In genomic region chr5:181203842-181204560, GRCh38 we compare ENCODE assay signal across 7 cellular contexts. TPM values are rescaled to one million over a fixed set of nuclear protein-coding genes. Genes with fewer than 3 reads are reported as not detected.
DNase-seq lines count a peak whose midpoint lies in the region; TF ChIP-seq lines count a peak whose summit lies in the region.
"Had no signal": no experiment of that assay in that cellular context is flagged by ENCODE, and none has a peak within 500 bp of the region (broad histone marks: within the 10 kb centered on the region; RNA-seq: fewer than 3 reads in every experiment).

No MANE protein-coding gene starts in this region.

- peak overlapping the region; percentile 84 for H3K4me3 Mint-ChIP-seq in HFFc6
- H3K4me3 Mint-ChIP-seq in dendritic cell treated with granulocyte-macrophage colony-stimulating factor and Interleukin-4, amounts not matched to agents 40 ng/mL and 50 ng/mL, for 4 days = peak overlapping the region; percentile 80
- peak overlapping the region; percentile 71 for H3K4me3 Mint-ChIP-seq in progenitor cell of endocrine pancreas (ENCODE audit: low read depth)

- H3K9me3 Mint-ChIP-seq in HFFc6 (no peaks in the 10 kb centered on the region; the same call in 1 of the 2 replicates), progenitor cell of endocrine pancreas (ENCODE audit: low read depth) (no peaks in the 10 kb centered on the region)
- H3K9me3 Mint-ChIP-seq in dendritic cell treated with granulocyte-macrophage colony-stimulating factor and Interleukin-4, amounts not matched to agents 40 ng/mL and 50 ng/mL, for 4 days = no peaks in the 10 kb centered on the region

- H3K36me3 Mint-ChIP-seq in HFFc6 (ENCODE audit: low read depth) (no peaks in the 10 kb centered on the region), progenitor cell of endocrine pancreas (ENCODE audit: insufficient read depth) (no peaks in the 10 kb centered on the region)
- peaks cover 10% of the 10 kb centered on the region for H3K36me3 Mint-ChIP-seq in dendritic cell treated with granulocyte-macrophage colony-stimulating factor and Interleukin-4, amounts not matched to agents 40 ng/mL and 50 ng/mL, for 4 days (ENCODE audit: low read depth)

- H3K4me1 Mint-ChIP-seq in HFFc6 (ENCODE audit: low read depth) (peaks cover 31% of the 10 kb centered on the region), progenitor cell of endocrine pancreas (ENCODE audit: low read depth) (peaks cover 15% of the 10 kb centered on the region)
- peaks cover 61% of the 10 kb centered on the region for H3K4me1 Mint-ChIP-seq in dendritic cell treated with granulocyte-macrophage colony-stimulating factor and Interleukin-4, amounts not matched to agents 40 ng/mL and 50 ng/mL, for 4 days (ENCODE audit: low read depth)

- TF ChIP-seq CTCF in HFFc6 (IDR thresholded peaks at IDR 0.05) (no peak), progenitor cell of endocrine pancreas (IDR thresholded peaks at IDR 0.05; ENCODE audit: unreplicated experiment) (no peak)

- H3K27ac Mint-ChIP-seq in HFFc6 = no peak overlapping the region
- H3K27ac Mint-ChIP-seq in dendritic cell treated with granulocyte-macrophage colony-stimulating factor and Interleukin-4, amounts not matched to agents 40 ng/mL and 50 ng/mL, for 4 days = peak overlapping the region; percentile 68
- H3K27ac Mint-ChIP-seq in progenitor cell of endocrine pancreas = no peak overlapping the region

- H3K27me3 Mint-ChIP-seq in HFFc6 (ENCODE audit: insufficient read depth) (peaks cover 15% of the 10 kb centered on the region), progenitor cell of endocrine pancreas (peaks cover 76% of the 10 kb centered on the region)
- H3K27me3 Mint-ChIP-seq in dendritic cell treated with granulocyte-macrophage colony-stimulating factor and Interleukin-4, amounts not matched to agents 40 ng/mL and 50 ng/mL, for 4 days = peaks cover 20% of the 10 kb centered on the region

- intact Hi-C loops in dendritic cell treated with granulocyte-macrophage colony-stimulating factor and Interleukin-4, amounts not matched to agents 40 ng/mL and 50 ng/mL, for 4 days (cut with micrococcal nuclease) = no loop called here

- DNase-seq in HFFc6 (no peak), progenitor cell of endocrine pancreas (ENCODE audit: low spot score, unreplicated experiment) (no peak), NCI-H524 (lab: John Stamatoyannopoulos, UW) (no peak), A172 (ENCODE audit: low spot score) (no peak), NCI-H1436 (lab: John Stamatoyannopoulos, UW) (no peak)

RNA-seq across cellular contexts. Expression of gene TRIM7, which starts 1.0 kb away (rescaled TPM):
- 1 to 10 TPM; 2.8 to 7.5 (median 5.3) TPM for total RNA-seq in HFFc6 (2021; fragmentation: NEBNext Ultra II Directional; extraction: Animal tissue kit (Norgen Biotek cat#: 25700))
- not detected in 2 replicates for total RNA-seq in progenitor cell of endocrine pancreas
- 19.0 and 29.8 TPM in 2 replicates for total RNA-seq in A172 (2014; rRNA removed; shearing (Covaris generic))

RNA-seq across cellular contexts. Expression of gene TRIM41, which starts 19.1 kb away (rescaled TPM):
- 10 to 100 TPM; 20.3 to 24.0 (median 22.5) TPM for total RNA-seq in HFFc6 (2021; fragmentation: NEBNext Ultra II Directional; extraction: Animal tissue kit (Norgen Biotek cat#: 25700))
- total RNA-seq in progenitor cell of endocrine pancreas = 37.4 and 37.6 TPM in 2 replicates
- 10.3 and 18.2 TPM in 2 replicates for total RNA-seq in A172 (2014; rRNA removed; shearing (Covaris generic))

RNA-seq across cellular contexts. Expression of gene RACK1, which starts 39.7 kb away (rescaled TPM):
- 1,000 to 10,000 TPM; 1,737 to 2,012 (median 1,885) TPM for total RNA-seq in HFFc6 (2021; fragmentation: NEBNext Ultra II Directional; extraction: Animal tissue kit (Norgen Biotek cat#: 25700))
- 1,813 and 1,855 TPM in 2 replicates for total RNA-seq in progenitor cell of endocrine pancreas
- 2,696 and 2,799 TPM in 2 replicates for total RNA-seq in A172 (2014; rRNA removed; shearing (Covaris generic))

RNA-seq across cellular contexts. Expression of gene OR2V2, which starts 56.6 kb away (rescaled TPM):
- not detected for total RNA-seq in HFFc6 (2021; fragmentation: NEBNext Ultra II Directional; extraction: Animal tissue kit (Norgen Biotek cat#: 25700))
- not detected in 2 replicates for total RNA-seq in progenitor cell of endocrine pancreas
- total RNA-seq in A172 (2014; rRNA removed; shearing (Covaris generic)) = not detected in 2 replicates
- total RNA-seq: SK-MEL-5 had no signal

RNA-seq across cellular contexts. Expression of gene TRIM52, which starts 56.9 kb away (rescaled TPM):
- 1 to 10 TPM; 5.2 to 6.9 (median 5.6) TPM for total RNA-seq in HFFc6 (2021; fragmentation: NEBNext Ultra II Directional; extraction: Animal tissue kit (Norgen Biotek cat#: 25700))
- 10.7 and 12.3 TPM in 2 replicates for total RNA-seq in progenitor cell of endocrine pancreas
- 8.5 and 13.2 TPM in 2 replicates for total RNA-seq in A172 (2014; rRNA removed; shearing (Covaris generic))
